ENCODE assay signal across 23 cellular contexts in the genomic region with DNA sequence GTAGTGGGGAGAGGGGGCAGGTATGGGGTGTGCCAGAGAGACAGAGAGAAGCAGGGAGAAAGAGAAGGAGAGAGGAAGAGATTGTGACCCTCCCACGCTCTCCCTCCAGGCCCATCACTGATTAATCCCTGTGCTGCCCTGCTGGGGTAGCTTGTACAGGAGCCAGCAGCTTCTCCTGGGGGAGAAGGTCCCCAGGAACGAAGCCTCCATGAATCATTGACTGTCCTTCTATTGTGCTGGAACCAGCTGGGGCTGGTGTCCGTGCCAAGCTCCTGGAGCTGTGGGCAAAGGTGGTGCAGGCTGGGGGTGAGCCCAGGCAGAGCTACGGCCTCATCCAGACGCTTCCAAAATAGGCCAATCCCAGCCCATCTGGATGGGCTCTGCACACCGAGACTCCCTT. TPM values are rescaled to one million over a fixed set of nuclear protein-coding genes. Genes with fewer than 3 reads are reported as not detected.
DNase-seq lines count a peak whose midpoint lies in the region; ATAC-seq and TF ChIP-seq lines count a peak whose summit lies in the region.
"Had no signal": no experiment of that assay in that cellular context is flagged by ENCODE, and none has a peak within 500 bp of the region (broad histone marks: within the 10 kb centered on the region; RNA-seq: fewer than 3 reads in every experiment).

No MANE protein-coding gene starts in this region.

- no peak for DNase-seq in left ventricle myocardium inferior
- no peak for DNase-seq in cardiac septum (ENCODE audit: low spot score)
- DNase-seq in iPS-NIHi11 (ENCODE audit: low spot score): peak; percentile 3
- DNase-seq in nephron progenitor cell: no peak
- no peak for DNase-seq in anterior cingulate cortex (lab: John Stamatoyannopoulos, UW)
- no peak for DNase-seq in CD4-positive, alpha-beta T cell
- no peak for DNase-seq in NCI-H1436 (lab: John Stamatoyannopoulos, UW)
- DNase-seq in immature natural killer cell: no peak
- DNase-seq: caudate nucleus; Kasumi-1; NCI-H1105; NCI-H510A treated with DMSO at 0.1 percent for 48 hours; RPMI8226; stimulated activated CD8-positive, alpha-beta memory T cell treated with anti-CD3 and anti-CD28 coated beads, Interleukin-4, amount 100 ng/mL, for 48 hours had no signal

- H3K27me3 Mint-ChIP-seq in nephron progenitor cell (ENCODE audit: low read depth, poor library complexity) (peaks cover 11% of the 10 kb centered on the region), immature natural killer cell (ENCODE audit: low read depth in 3 of 3) (peaks cover 0 to 10% (median 1%) of the 10 kb centered on the region in 3 donors)
- H3K27me3 Mint-ChIP-seq in CD4-positive, alpha-beta T cell: peaks cover 8% of the 10 kb centered on the region

- no peaks in the 10 kb centered on the region for H3K36me3 Mint-ChIP-seq in nephron progenitor cell (ENCODE audit: low read depth)
- no peaks in the 10 kb centered on the region for H3K36me3 Mint-ChIP-seq in CD4-positive, alpha-beta T cell (ENCODE audit: low read depth)
- H3K36me3 Mint-ChIP-seq in immature natural killer cell: no peaks in the 10 kb centered on the region

- H3K27ac ChIP-seq in left ventricle myocardium inferior (replicated peaks): peak overlapping the region; percentile 75
- no peak overlapping the region for H3K27ac ChIP-seq in CD4-positive, alpha-beta T cell (ENCODE audit: low read depth, low read length)
- H3K27ac ChIP-seq: dorsolateral prefrontal cortex, hepatocyte, vagina had no signal

- no peak overlapping the region for H3K4me3 ChIP-seq in left ventricle myocardium inferior
- H3K4me3 ChIP-seq: adrenal gland, BLaER1, dorsolateral prefrontal cortex, hepatocyte, vagina had no signal

- H3K4me3 Mint-ChIP-seq in nephron progenitor cell (no peak overlapping the region), immature natural killer cell (no peak overlapping the region)
- H3K4me3 Mint-ChIP-seq in CD4-positive, alpha-beta T cell: no peak overlapping the region
- H3K4me3 Mint-ChIP-seq: activated T-helper 17 cell treated with anti-CD3 and anti-CD28 coated beads, Interleukin-2, amount 50 U/mL, for 72 hours had no signal

- TF ChIP-seq CTCF in left ventricle myocardium inferior (IDR thresholded peaks at IDR 0.05; ENCODE audit: borderline replicate concordance): no peak
- no peak for TF ChIP-seq CTCF in nephron progenitor cell (IDR thresholded peaks at IDR 0.05)
- no peak for TF ChIP-seq CTCF in CD4-positive, alpha-beta T cell (IDR thresholded peaks at IDR 0.05)

- H3K4me1 Mint-ChIP-seq in nephron progenitor cell: peaks cover 14% of the 10 kb centered on the region
- H3K4me1 Mint-ChIP-seq in CD4-positive, alpha-beta T cell (ENCODE audit: low read depth): no peaks in the 10 kb centered on the region
- no peaks in the 10 kb centered on the region for H3K4me1 Mint-ChIP-seq in immature natural killer cell
- H3K4me1 Mint-ChIP-seq: activated T-helper 17 cell treated with anti-CD3 and anti-CD28 coated beads, Interleukin-2, amount 50 U/mL, for 72 hours had no signal

- peaks cover 67% of the 10 kb centered on the region for H3K4me1 ChIP-seq in left ventricle myocardium inferior
- H3K4me1 ChIP-seq: adrenal gland, vagina had no signal

- no peak for ATAC-seq in CD4-positive, alpha-beta T cell (ENCODE audit: poor library complexity)
- ATAC-seq: activated T-helper 17 cell treated with anti-CD3 and anti-CD28 coated beads, Interleukin-2, amount 50 U/mL, for 72 hours had no signal

- no peaks in the 10 kb centered on the region for H3K36me3 ChIP-seq in left ventricle myocardium inferior
- H3K36me3 ChIP-seq: adrenal gland, BLaER1, vagina had no signal

- peaks cover 5% of the 10 kb centered on the region for H3K9me3 Mint-ChIP-seq in nephron progenitor cell
- H3K9me3 Mint-ChIP-seq in CD4-positive, alpha-beta T cell: no peaks in the 10 kb centered on the region
- H3K9me3 Mint-ChIP-seq in immature natural killer cell: no peaks in the 10 kb centered on the region
- H3K9me3 Mint-ChIP-seq: activated T-helper 17 cell treated with anti-CD3 and anti-CD28 coated beads, Interleukin-2, amount 50 U/mL, for 72 hours had no signal

- POLR2A ChIA-PET in CD4-positive, alpha-beta T cell (lab: Charles Lee): no interaction called here

- H3K27me3 ChIP-seq in left ventricle myocardium inferior (ENCODE audit: low read depth): no peaks in the 10 kb centered on the region
- no peaks in the 10 kb centered on the region for H3K27me3 ChIP-seq in CD4-positive, alpha-beta T cell (ENCODE audit: control insufficient read depth, insufficient read depth, low read length)
- H3K27me3 ChIP-seq: adrenal gland, BLaER1, hepatocyte, vagina had no signal

- intact Hi-C loops in left ventricle myocardium inferior (cut with micrococcal nuclease): loop anchor here (10.0 kb wide), 1 partner anchor 118 kb away; no protein-coding TSS in a partner anchor
- intact Hi-C loops in cardiac septum (cut with DNase I): no loop called here
- intact Hi-C loops in CD4-positive, alpha-beta T cell (cut with DNase I, micrococcal nuclease): no loop called here

- H3K9me3 ChIP-seq in left ventricle myocardium inferior (replicated peaks): no peaks in the 10 kb centered on the region
- no peaks in the 10 kb centered on the region for H3K9me3 ChIP-seq in CD4-positive, alpha-beta T cell (ENCODE audit: control insufficient read depth, low read length)
- H3K9me3 ChIP-seq: adrenal gland, BLaER1, vagina had no signal

- CTCF ChIA-PET in CD4-positive, alpha-beta T cell (lab: Charles Lee): no interaction called here

- H3K27ac Mint-ChIP-seq in nephron progenitor cell (peak overlapping the region; percentile 17), immature natural killer cell (no peak overlapping the region)
- no peak overlapping the region for H3K27ac Mint-ChIP-seq in CD4-positive, alpha-beta T cell
- H3K27ac Mint-ChIP-seq: activated T-helper 17 cell treated with anti-CD3 and anti-CD28 coated beads, Interleukin-2, amount 50 U/mL, for 72 hours had no signal

RNA-seq across cellular contexts. Expression of a gene that starts 20.9 kb away (rescaled TPM):
- total RNA-seq in left ventricle myocardium inferior: 253 TPM
- total RNA-seq in cardiac septum: 155 TPM
- under 1 TPM; 0.17 to 0.22 TPM for total RNA-seq in CD4-positive, alpha-beta T cell
- under 1 TPM in 1 of 3 donors, not detected in 2; 0.08 TPM for polyA plus RNA-seq in immature natural killer cell

RNA-seq across cellular contexts. Expression of a gene that starts 31.2 kb away (rescaled TPM):
- not detected for total RNA-seq in left ventricle myocardium inferior
- not detected for total RNA-seq in cardiac septum
- not detected for total RNA-seq in CD4-positive, alpha-beta T cell
- polyA plus RNA-seq in immature natural killer cell: not detected
- total RNA-seq: A673; activated T-helper 17 cell treated with anti-CD3 and anti-CD28 coated beads, Interleukin-2, amount 50 U/mL, for 72 hours; fibroblast of villous mesenchyme; vagina had no signal
- polyA plus RNA-seq: hepatocyte, keratinocyte had no signal

Comparison
In these comparisons a context has a peak if more than half of its experiments do, and no peak if none do; other contexts are left out.
1. RNA of a gene that starts 20.9 kb away (total RNA-seq): 253 TPM in left ventricle myocardium inferior (single experiment) and 155 TPM in cardiac septum (single experiment); 0.17 to 0.22 TPM in CD4-positive, alpha-beta T cell; every median in the first group is over 100 times any median in the second.